Comparison of ENCODE assay signal across 37 cellular contexts in genomic region chr10:31731711-31732110, GRCh38.
"Had no signal": no experiment of that assay in that cellular context is flagged by ENCODE, and none has a peak within 500 bp of the region (broad histone marks: within the 10 kb centered on the region; RNA-seq: fewer than 3 reads in every experiment).

No MANE protein-coding gene starts in this region.

- H3K27me3 ChIP-seq: adrenal gland, ascending aorta, body of pancreas, brain microvascular endothelial cell, breast epithelium, cardiac muscle cell had no signal

- H3K4me1 ChIP-seq: adrenal gland, ascending aorta, body of pancreas, breast epithelium had no signal

- H3K9me3 ChIP-seq: adrenal gland, ascending aorta, body of pancreas had no signal

- H3K27ac Mint-ChIP-seq: activated naive CD4-positive, alpha-beta T cell treated with anti-CD3 and anti-CD28 coated beads for 36 hours; activated naive CD4-positive, alpha-beta T cell treated with anti-CD3 and anti-CD28 coated beads, Interleukin-2, amount 10 ng/mL, durations not matched to agents 7 days and 5 days; activated naive CD4-positive, alpha-beta T cell treated with anti-CD3 and anti-CD28 coated beads, Interleukin-2, amount 50 U/mL, for 24 hours; activated naive CD4-positive, alpha-beta T cell treated with anti-CD3 and anti-CD28 coated beads, Interleukin-2, amount 50 U/mL, for 72 hours; activated naive CD8-positive, alpha-beta T cell; activated naive CD8-positive, alpha-beta T cell treated with anti-CD3 and anti-CD28 coated beads for 36 hours; activated naive CD8-positive, alpha-beta T cell treated with anti-CD3 and anti-CD28 coated beads, Interleukin-2, amount 10 ng/mL, durations not matched to agents 7 days and 5 days; activated naive CD8-positive, alpha-beta T cell treated with anti-CD3 and anti-CD28 coated beads, Interleukin-2, amount 50 U/mL, for 24 hours; activated T-cell treated with anti-CD3 and anti-CD28 coated beads, Interleukin-2, amount 50 U/mL, for 24 hours; activated T-cell treated with anti-CD3 and anti-CD28 coated beads, Interleukin-2, amount 50 U/mL, for 72 hours; activated T-helper 1 cell treated with anti-CD3 and anti-CD28 coated beads, Interleukin-12 subunit alpha, Interleukin-12 subunit beta, Interleukin-2, Interleukin-4 antibody, amounts not matched to agents 30 ng/mL and 10 ng/mL and 1 ng/mL, durations not matched to agents 14 hours and 24 hours and 36 hours; activated T-helper 17 cell treated with anti-CD3 and anti-CD28 coated beads, Interleukin-2, amount 50 U/mL, for 72 hours; activated T-helper 2 cell treated with anti-CD3 and anti-CD28 coated beads, Interferon-gamma antibody, Interleukin-2, Interleukin-4, amounts not matched to agents 10 μg/mL and 5 μg/mL and 100 μg/mL, durations not matched to agents 14 hours and 24 hours and 36 hours; brain had no signal

- H3K4me3 ChIP-seq: adrenal gland, ascending aorta, body of pancreas, breast epithelium, cardiac muscle cell had no signal

- H3K9me3 Mint-ChIP-seq: activated naive CD4-positive, alpha-beta T cell treated with anti-CD3 and anti-CD28 coated beads for 36 hours; activated naive CD4-positive, alpha-beta T cell treated with anti-CD3 and anti-CD28 coated beads, Interleukin-2, amount 50 U/mL, for 24 hours; activated T-cell treated with anti-CD3 and anti-CD28 coated beads, Interleukin-2, amount 50 U/mL, for 24 hours; activated T-cell treated with anti-CD3 and anti-CD28 coated beads, Interleukin-2, amount 50 U/mL, for 4 hours; activated T-helper 1 cell treated with anti-CD3 and anti-CD28 coated beads, Interleukin-12 subunit alpha, Interleukin-12 subunit beta, Interleukin-2, Interleukin-4 antibody, amounts not matched to agents 30 ng/mL and 10 ng/mL and 1 ng/mL, durations not matched to agents 14 hours and 24 hours and 36 hours; activated T-helper 17 cell treated with anti-CD3 and anti-CD28 coated beads, Interleukin-2, amount 50 U/mL, for 72 hours; central memory CD8-positive, alpha-beta T cell had no signal

- H3K4me3 Mint-ChIP-seq: activated naive CD4-positive, alpha-beta T cell treated with anti-CD3 and anti-CD28 coated beads for 36 hours; activated naive CD4-positive, alpha-beta T cell treated with anti-CD3 and anti-CD28 coated beads, Interleukin-2, amount 10 ng/mL, durations not matched to agents 7 days and 5 days; activated naive CD4-positive, alpha-beta T cell treated with anti-CD3 and anti-CD28 coated beads, Interleukin-2, amount 50 U/mL, for 24 hours; activated naive CD8-positive, alpha-beta T cell; activated naive CD8-positive, alpha-beta T cell treated with anti-CD3 and anti-CD28 coated beads for 36 hours; activated naive CD8-positive, alpha-beta T cell treated with anti-CD3 and anti-CD28 coated beads, Interleukin-2, amount 10 ng/mL, durations not matched to agents 7 days and 5 days; activated naive CD8-positive, alpha-beta T cell treated with anti-CD3 and anti-CD28 coated beads, Interleukin-2, amount 50 U/mL, for 24 hours; activated T-cell treated with anti-CD3 and anti-CD28 coated beads, Interleukin-2, amount 50 U/mL, for 24 hours; activated T-cell treated with anti-CD3 and anti-CD28 coated beads, Interleukin-2, amount 50 U/mL, for 4 hours; activated T-cell treated with anti-CD3 and anti-CD28 coated beads, Interleukin-2, amount 50 U/mL, for 72 hours; activated T-helper 1 cell treated with anti-CD3 and anti-CD28 coated beads, Interleukin-12 subunit alpha, Interleukin-12 subunit beta, Interleukin-2, Interleukin-4 antibody, amounts not matched to agents 30 ng/mL and 10 ng/mL and 1 ng/mL, durations not matched to agents 14 hours and 24 hours and 36 hours; activated T-helper 17 cell treated with anti-CD3 and anti-CD28 coated beads, Interleukin-2, amount 50 U/mL, for 72 hours; brain; central memory CD8-positive, alpha-beta T cell had no signal

- H3K4me1 Mint-ChIP-seq: activated naive CD4-positive, alpha-beta T cell treated with anti-CD3 and anti-CD28 coated beads, Interleukin-2, amount 10 ng/mL, durations not matched to agents 7 days and 5 days; activated naive CD4-positive, alpha-beta T cell treated with anti-CD3 and anti-CD28 coated beads, Interleukin-2, amount 50 U/mL, for 24 hours; activated naive CD8-positive, alpha-beta T cell treated with anti-CD3 and anti-CD28 coated beads for 36 hours; activated naive CD8-positive, alpha-beta T cell treated with anti-CD3 and anti-CD28 coated beads, Interleukin-2, amount 10 ng/mL, durations not matched to agents 7 days and 5 days; activated naive CD8-positive, alpha-beta T cell treated with anti-CD3 and anti-CD28 coated beads, Interleukin-2, amount 50 U/mL, for 24 hours; activated T-helper 17 cell treated with anti-CD3 and anti-CD28 coated beads, Interleukin-2, amount 50 U/mL, for 72 hours; central memory CD8-positive, alpha-beta T cell had no signal

- DNase-seq: activated effector memory CD4-positive, alpha-beta T cell treated with anti-CD3 and anti-CD28 coated beads, Interleukin-2, amount 50 U/mL, for 16 hours; activated effector memory CD4-positive, alpha-beta T cell treated with Interleukin-2 at 50 U/mL for 16 hours; activated gamma-delta T cell; activated gamma-delta T cell treated with Interleukin-2 at 50 U/mL for 16 hours; activated naive CD4-positive, alpha-beta T cell; activated naive CD4-positive, alpha-beta T cell treated with anti-CD3 and anti-CD28 coated beads for 36 hours; activated naive CD4-positive, alpha-beta T cell treated with anti-CD3 and anti-CD28 coated beads, Interleukin-2, amount 10 ng/mL, durations not matched to agents 7 days and 5 days; activated naive CD4-positive, alpha-beta T cell treated with anti-CD3 and anti-CD28 coated beads, Interleukin-2, amount 50 U/mL, for 16 hours; activated naive CD4-positive, alpha-beta T cell treated with Interleukin-2 at 50 U/mL for 16 hours; activated naive CD8-positive, alpha-beta T cell treated with anti-CD3 and anti-CD28 coated beads for 36 hours; activated naive CD8-positive, alpha-beta T cell treated with anti-CD3 and anti-CD28 coated beads, Interleukin-2, amount 10 ng/mL, durations not matched to agents 7 days and 5 days; activated naive CD8-positive, alpha-beta T cell treated with anti-CD3 and anti-CD28 coated beads, Interleukin-2, amount 50 U/mL, for 24 hours; activated T-cell treated with anti-CD3 and anti-CD28 coated beads, Interleukin-2, amount 50 U/mL, for 24 hours; activated T-cell treated with anti-CD3 and anti-CD28 coated beads, Interleukin-2, amount 50 U/mL, for 4 hours; activated T-cell treated with anti-CD3 and anti-CD28 coated beads, Interleukin-2, amount 50 U/mL, for 48 hours; activated T-cell treated with anti-CD3 and anti-CD28 coated beads, Interleukin-2, amount 50 U/mL, for 72 hours; adrenal gland; amniotic stem cell; amygdala; anterior cingulate cortex; aorta; body of pancreas; brain microvascular endothelial cell; caudate nucleus; central memory CD4-positive, alpha-beta T cell; cerebellar nuclear complex had no signal

- H3K36me3 ChIP-seq: adrenal gland, ascending aorta, brain microvascular endothelial cell, breast epithelium, cardiac muscle cell had no signal

- H3K36me3 Mint-ChIP-seq: activated naive CD4-positive, alpha-beta T cell treated with anti-CD3 and anti-CD28 coated beads, Interleukin-2, amount 10 ng/mL, durations not matched to agents 7 days and 5 days; activated naive CD8-positive, alpha-beta T cell treated with anti-CD3 and anti-CD28 coated beads for 36 hours; activated naive CD8-positive, alpha-beta T cell treated with anti-CD3 and anti-CD28 coated beads, Interleukin-2, amount 10 ng/mL, durations not matched to agents 7 days and 5 days; brain had no signal

- H3K27ac ChIP-seq: adrenal gland, ascending aorta, body of pancreas, brain microvascular endothelial cell, breast epithelium, cardiac muscle cell had no signal

- H3K27me3 Mint-ChIP-seq: activated naive CD4-positive, alpha-beta T cell treated with anti-CD3 and anti-CD28 coated beads, Interleukin-2, amount 50 U/mL, for 24 hours; brain; central memory CD8-positive, alpha-beta T cell had no signal
